21 cellular contexts compared by ENCODE assay signal in the genomic region with DNA sequence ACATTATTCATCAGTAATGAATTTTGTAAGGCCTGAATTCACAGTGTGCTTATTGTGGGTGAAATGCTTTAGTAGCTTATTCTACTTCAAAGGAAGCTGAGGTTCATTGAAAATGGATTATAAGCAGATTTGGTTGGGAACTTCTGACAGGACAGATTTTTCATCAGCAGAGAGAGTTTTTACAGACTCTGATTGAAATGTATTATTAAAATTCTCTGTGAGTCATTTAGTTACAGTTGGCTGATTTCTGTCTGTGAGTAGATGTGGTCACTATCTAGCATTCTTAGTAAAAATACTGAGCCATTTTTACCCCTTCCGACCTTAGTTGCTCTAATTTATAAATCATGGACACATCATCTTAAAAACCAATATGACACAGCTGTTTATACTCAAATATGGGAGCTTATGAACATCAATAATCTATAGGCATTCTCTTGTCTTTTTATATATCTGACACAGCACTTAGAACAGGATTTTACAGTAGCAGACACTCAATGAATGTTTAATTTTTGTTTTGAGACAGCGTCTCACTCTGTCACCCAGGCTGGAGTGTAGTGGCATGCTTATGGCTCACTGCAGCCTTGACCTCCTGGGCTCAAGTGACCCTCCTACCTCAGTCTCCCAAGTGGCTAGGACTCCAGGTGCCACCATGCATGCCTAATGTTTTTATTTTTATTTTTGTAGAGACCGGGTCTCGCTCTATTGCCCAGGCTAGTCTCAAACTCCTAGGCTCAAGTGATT.
A peak's percentile ranks its signal among the peaks of the same experiment; 100 is the strongest.
DNase-seq lines count a peak whose midpoint lies in the region; ATAC-seq lines count a peak whose summit lies in the region.
"Had no signal": no experiment of that assay in that cellular context is flagged by ENCODE, and none has a peak within 500 bp of the region (broad histone marks: within the 10 kb centered on the region; RNA-seq: fewer than 3 reads in every experiment).

No MANE protein-coding gene starts in this region.

- no peaks in the 10 kb centered on the region for H3K27me3 Mint-ChIP-seq in T-cell
- no peaks in the 10 kb centered on the region for H3K27me3 Mint-ChIP-seq in naive thymus-derived CD8-positive, alpha-beta T cell
- H3K27me3 Mint-ChIP-seq: effector memory CD8-positive, alpha-beta T cell had no signal

- no peak for ATAC-seq in T-cell (replicated peaks in 1 of 4)
- ATAC-seq in naive thymus-derived CD8-positive, alpha-beta T cell, result no peak
- ATAC-seq: activated naive CD4-positive, alpha-beta T cell treated with anti-CD3 and anti-CD28 coated beads, Interleukin-2, amount 50 U/mL, for 72 hours; effector memory CD8-positive, alpha-beta T cell; sciatic nerve had no signal

- H3K4me1 Mint-ChIP-seq in T-cell, result peaks cover 9 to 23% (median 15%) of the 10 kb centered on the region in 3 donors
- peaks cover 0 to 20% (median 8%) of the 10 kb centered on the region in 4 donors for H3K4me1 Mint-ChIP-seq in naive thymus-derived CD8-positive, alpha-beta T cell

- no peaks in the 10 kb centered on the region for H3K9me3 ChIP-seq in adipocyte (ENCODE audit: control insufficient read depth, low read length)
- H3K9me3 ChIP-seq: neutrophil, testis had no signal

- H3K9me3 Mint-ChIP-seq in T-cell, result peaks cover 2 to 4% (median 3%) of the 10 kb centered on the region in 3 donors
- H3K9me3 Mint-ChIP-seq in naive thymus-derived CD8-positive, alpha-beta T cell, result peaks cover 0 to 4% (median 0%) of the 10 kb centered on the region in 9 donors
- H3K9me3 Mint-ChIP-seq: effector memory CD8-positive, alpha-beta T cell had no signal

- no peak overlapping the region for H3K9ac ChIP-seq in adipocyte (ENCODE audit: low read length)
- H3K9ac ChIP-seq: KMS-11 had no signal

- H3K4me3 ChIP-seq in adipocyte (ENCODE audit: low read length), result no peak overlapping the region
- H3K4me3 ChIP-seq: testis had no signal

- CTCF ChIA-PET in T-cell (lab: Charles Lee), result no interaction called here

- POLR2A ChIA-PET in T-cell (lab: Charles Lee), result no interaction called here
- POLR2A ChIA-PET in naive thymus-derived CD8-positive, alpha-beta T cell (lab: Charles Lee), result no interaction called here

- H3K36me3 Mint-ChIP-seq in T-cell, result peaks cover 19% of the 10 kb centered on the region
- peaks cover 11 to 28% (median 23%) of the 10 kb centered on the region in 3 donors for H3K36me3 Mint-ChIP-seq in naive thymus-derived CD8-positive, alpha-beta T cell
- H3K36me3 Mint-ChIP-seq: activated naive CD4-positive, alpha-beta T cell treated with anti-CD3 and anti-CD28 coated beads, Interleukin-2, amount 50 U/mL, for 72 hours had no signal

- no peak overlapping the region for H3K27ac Mint-ChIP-seq in T-cell
- H3K27ac Mint-ChIP-seq in naive thymus-derived CD8-positive, alpha-beta T cell, result no peak overlapping the region

- no peaks in the 10 kb centered on the region for H3K36me3 ChIP-seq in adipocyte (ENCODE audit: control insufficient read depth, insufficient read depth, low read length, severe bottlenecking)
- H3K36me3 ChIP-seq: neutrophil had no signal

- no peaks in the 10 kb centered on the region for H3K27me3 ChIP-seq in adipocyte (replicated peaks; ENCODE audit: control insufficient read depth, insufficient read depth, low read length)
- H3K27me3 ChIP-seq: neutrophil, testis had no signal

- DNase-seq in DMS79 treated with DMSO at 0.1 percent for 48 hours (lab: John Stamatoyannopoulos, UW) (peak; percentile 17), DMS79 (lab: John Stamatoyannopoulos, UW) (no peak), adipocyte (ENCODE audit: low read depth) (peak; percentile 69), hepatic stellate cell (ENCODE audit: low spot score) (peak; percentile 16), NCI-H1417 treated with DMSO at 0.1 percent for 48 hours (lab: John Stamatoyannopoulos, UW) (no peak), T-cell (no peak), NCI-H1436 treated with DMSO at 0.1 percent for 48 hours (lab: John Stamatoyannopoulos, UW) (no peak)
- no peak for DNase-seq in naive thymus-derived CD8-positive, alpha-beta T cell
- DNase-seq: activated CD4-positive, alpha-beta T cell treated with anti-CD3 and anti-CD28 coated beads for 4 hours; activated CD8-positive, alpha-beta memory T cell treated with anti-CD3 and anti-CD28 coated beads, Interleukin-2, amount 50 U/mL, for 48 hours; caudate nucleus; effector memory CD8-positive, alpha-beta T cell; GDM1; NCI-H1694 treated with DMSO at 0.1 percent for 48 hours; stimulated activated CD4-positive, alpha-beta T cell treated with anti-CD3 and anti-CD28 coated beads, Interleukin-2, amount 100 ng/mL, for 48 hours; T1000; testis had no signal

- no peak overlapping the region for H3K4me3 Mint-ChIP-seq in T-cell
- no peak overlapping the region for H3K4me3 Mint-ChIP-seq in naive thymus-derived CD8-positive, alpha-beta T cell
- H3K4me3 Mint-ChIP-seq: effector memory CD8-positive, alpha-beta T cell had no signal

- peaks cover 37% of the 10 kb centered on the region for H3K4me1 ChIP-seq in adipocyte (ENCODE audit: control insufficient read depth, insufficient read depth, low read length)
- H3K4me1 ChIP-seq: testis had no signal

Comparison
In these comparisons a context has a peak if more than half of its experiments do, and no peak if none do; other contexts are left out.
1. DNase-seq: peak in DMS79 treated with DMSO at 0.1 percent for 48 hours (single experiment), adipocyte (single experiment) and hepatic stellate cell (single experiment); none in DMS79 (single experiment), NCI-H1417 treated with DMSO at 0.1 percent for 48 hours (single experiment), T-cell (0 of 34), NCI-H1436 treated with DMSO at 0.1 percent for 48 hours (single experiment) and naive thymus-derived CD8-positive, alpha-beta T cell (0 of 10).